In the genomic region with DNA sequence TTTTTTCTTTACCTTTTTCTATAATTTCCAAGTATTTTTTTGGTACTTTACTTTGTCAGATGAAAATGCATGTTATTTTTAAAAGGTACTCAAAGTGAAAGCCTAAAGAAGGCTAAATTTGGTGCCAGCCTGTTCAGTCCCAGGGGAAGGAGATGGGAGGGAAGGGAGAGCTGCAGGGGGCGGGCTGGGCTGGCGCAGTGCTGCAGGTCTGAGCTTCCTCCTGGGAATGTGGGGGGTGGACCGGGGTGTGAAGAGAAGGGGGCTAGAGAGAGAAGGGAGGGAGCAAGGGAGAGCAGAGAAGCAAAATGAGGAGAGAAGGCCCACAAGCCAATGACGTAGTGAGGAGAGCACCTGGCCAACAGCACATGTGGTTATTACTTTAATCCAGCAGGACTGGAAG, we compare ENCODE assay signal across 28 cellular contexts.
"Had no signal": no experiment of that assay in that cellular context is flagged by ENCODE, and none has a peak within 500 bp of the region (broad histone marks: within the 10 kb centered on the region; RNA-seq: fewer than 3 reads in every experiment).

No MANE protein-coding gene starts in this region.

- H3K9me3 ChIP-seq: MG63 had no signal

- H3K27me3 ChIP-seq: MG63 had no signal

- H3K4me3 ChIP-seq: MG63, PC-9 had no signal

- H3K36me3 ChIP-seq: MG63 had no signal

- H3K27ac ChIP-seq: PC-9, RWPE1 had no signal

- H3K4me2 ChIP-seq: PC-9 had no signal

- ATAC-seq: activated CD4-positive, alpha-beta T cell treated with anti-CD3 and anti-CD28 coated beads for 36 hours; activated CD4-positive, CD25-positive, alpha-beta regulatory T cell treated with anti-CD3 and anti-CD28 coated beads, Interleukin-2, amount 50 U/mL, for 24 hours; activated CD8-positive, alpha-beta T cell treated with anti-CD3 and anti-CD28 coated beads, Interleukin-2, amount 10 ng/mL, durations not matched to agents 7 days and 5 days had no signal

- DNase-seq: activated CD4-positive, alpha-beta T cell treated with anti-CD3 and anti-CD28 coated beads for 36 hours; activated CD4-positive, alpha-beta T cell treated with anti-CD3 and anti-CD28 coated beads, Interleukin-2, amount 10 ng/mL, durations not matched to agents 7 days and 5 days; activated CD4-positive, alpha-beta T cell treated with anti-CD3 and anti-CD28 coated beads, Interleukin-2, amount 50 U/mL, for 48 hours; activated CD8-positive, alpha-beta T cell treated with anti-CD3 and anti-CD28 coated beads, Interleukin-2, amount 10 ng/mL, durations not matched to agents 7 days and 5 days; activated gamma-delta T cell; activated naive CD4-positive, alpha-beta T cell treated with Interleukin-2 at 50 U/mL for 16 hours; activated naive CD8-positive, alpha-beta T cell treated with anti-CD3 and anti-CD28 coated beads, Interleukin-2, amount 10 ng/mL, durations not matched to agents 7 days and 5 days; activated T-cell treated with anti-CD3 and anti-CD28 coated beads, Interleukin-2, amount 50 U/mL, for 24 hours; anterior cingulate cortex; Kasumi-1; KG1; MG63; NCI-H1048; NCI-H1436 treated with DMSO at 0.1 percent for 48 hours; NCI-H1694 treated with DMSO at 0.1 percent for 48 hours; NCI-H2029; NCI-H510A; NCI-H526; NCI-H748 treated with DMSO at 0.1 percent for 48 hours; NK-92 treated with Interleukin-12 subunit alpha and Interleukin-12 subunit beta, amount 100 ng/mL, for 24 hours; PC-9; Right ventricle myocardium superior; SW 1271; T-helper 1 cell; T-helper 2 cell; T-helper 9 cell had no signal
